9 cellular contexts compared by ENCODE assay signal in the genomic region with DNA sequence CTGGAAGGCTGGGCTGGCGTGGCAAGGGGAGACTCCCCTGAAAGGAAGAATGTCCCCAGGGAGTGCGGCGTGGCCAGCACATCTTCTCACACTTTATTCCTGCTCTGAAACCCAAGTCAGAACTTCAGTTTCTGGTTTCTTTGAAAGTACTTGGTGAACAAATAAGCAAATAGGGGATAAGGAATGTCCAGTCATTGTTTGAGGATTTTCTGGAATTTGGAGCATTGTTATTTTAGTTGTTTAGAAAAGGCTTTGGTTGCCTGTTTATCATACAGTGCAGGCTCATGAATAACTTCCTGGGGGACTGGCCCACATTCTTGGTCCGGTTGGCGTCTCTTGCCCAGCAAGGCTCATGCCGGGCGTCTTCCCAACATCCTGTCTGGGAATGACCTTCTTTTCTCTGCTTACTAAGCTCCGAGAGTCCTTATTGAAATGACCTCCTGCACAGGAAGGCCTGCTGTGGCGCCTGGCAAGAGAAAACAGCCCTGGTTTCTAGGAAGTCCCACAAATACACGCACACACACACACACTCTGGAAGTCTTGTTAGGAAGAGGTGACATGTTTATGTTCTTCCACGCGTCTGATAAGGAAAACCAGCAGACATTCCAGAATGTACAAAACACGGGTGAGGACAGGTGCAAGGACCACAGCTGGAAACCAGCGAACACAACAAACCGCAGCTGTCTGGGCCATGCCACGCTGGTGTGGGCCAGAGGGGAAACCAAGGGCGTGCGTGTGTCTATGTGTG.
DNase-seq lines count a peak whose midpoint lies in the region; ATAC-seq and TF ChIP-seq lines count a peak whose summit lies in the region.
"Had no signal": no experiment of that assay in that cellular context is flagged by ENCODE, and none has a peak within 500 bp of the region (broad histone marks: within the 10 kb centered on the region; RNA-seq: fewer than 3 reads in every experiment).

No MANE protein-coding gene starts in this region.

- DNase-seq in HAP-1 (ENCODE audit: low spot score in 2 of 2), result peak; percentile 56 to 72
- DNase-seq in astrocyte of the spinal cord (ENCODE audit: low read depth, low spot score), result peak; percentile 96
- peak; percentile 40 for DNase-seq in iPS-NIHi11 (ENCODE audit: low spot score)
- peak; percentile 76 for DNase-seq in smooth muscle cell of the brain vasculature (ENCODE audit: low read depth, low spot score)
- no peak for DNase-seq in CD14-positive monocyte (ENCODE audit: low spot score)
- no peak for DNase-seq in SKM-1 treated with dmso at 0.1 percent for 144 hours (lab: John Stamatoyannopoulos, UW; ENCODE audit: unreplicated experiment)
- DNase-seq in NCI-H446 treated with DMSO at 0.1 percent for 48 hours (lab: John Stamatoyannopoulos, UW), result no peak
- DNase-seq: activated CD8-positive, alpha-beta memory T cell treated with anti-CD3 and anti-CD28 coated beads, Interleukin-2, amount 50 U/mL, for 48 hours had no signal

- no peaks in the 10 kb centered on the region for H3K9me3 ChIP-seq in HAP-1

- H3K4me3 ChIP-seq in HAP-1 (no peak overlapping the region), astrocyte of the spinal cord (ENCODE audit: low read depth, low read length) (no peak overlapping the region)

- in situ Hi-C loops in HAP-1 (cut with MboI; ENCODE audit: low sequenced_read_pairs) (no loop called here), astrocyte of the spinal cord (cut with HindIII; ENCODE audit: low sequenced_read_pairs) (no loop called here)

- ATAC-seq in GM19351 (IDR thresholded peaks at IDR 0.05; ENCODE audit: unreplicated experiment), result no peak

- H3K4me1 Mint-ChIP-seq in CD14-positive monocyte, result peaks cover 20% of the 10 kb centered on the region

- H3K27me3 Mint-ChIP-seq in CD14-positive monocyte (ENCODE audit: low read depth in 3 of 3), result peaks cover 0 to 2% (median 0%) of the 10 kb centered on the region in 3 donors

- H3K4me3 Mint-ChIP-seq in CD14-positive monocyte, result no peak overlapping the region

- intact Hi-C loops in CD14-positive monocyte (cut with micrococcal nuclease), result no loop called here

- peaks cover 0 to 3% (median 0%) of the 10 kb centered on the region in 7 donors for H3K9me3 Mint-ChIP-seq in CD14-positive monocyte

- no peaks in the 10 kb centered on the region for H3K27me3 ChIP-seq in HAP-1 (ENCODE audit: low read depth)

- no peaks in the 10 kb centered on the region for H3K36me3 ChIP-seq in HAP-1 (replicated peaks)

- H3K27ac Mint-ChIP-seq in CD14-positive monocyte, result no peak overlapping the region

- peaks cover 31% of the 10 kb centered on the region for H3K4me1 ChIP-seq in HAP-1

- no peak for TF ChIP-seq CTCF in astrocyte of the spinal cord (IDR thresholded peaks at IDR 0.05; ENCODE audit: low read depth, low read length)
- no peak for TF ChIP-seq CTCF in CD14-positive monocyte (IDR thresholded peaks at IDR 0.05)

- no peaks in the 10 kb centered on the region for H3K36me3 Mint-ChIP-seq in CD14-positive monocyte

Comparison
In these comparisons a context has a peak if more than half of its experiments do, and no peak if none do; other contexts are left out.
1. DNase-seq: peak in HAP-1 (2 of 2), astrocyte of the spinal cord (single experiment), iPS-NIHi11 (single experiment) and smooth muscle cell of the brain vasculature (single experiment); none in CD14-positive monocyte (single experiment), SKM-1 treated with dmso at 0.1 percent for 144 hours (single experiment) and NCI-H446 treated with DMSO at 0.1 percent for 48 hours (single experiment).